21 cellular contexts compared by ENCODE assay signal in genomic region chr4:140195806-140196205, GRCh38. TPM values are rescaled to one million over a fixed set of nuclear protein-coding genes. Genes with fewer than 3 reads are reported as not detected.
DNase-seq lines count a peak whose midpoint lies in the region; ATAC-seq and TF ChIP-seq lines count a peak whose summit lies in the region.
"Had no signal": no experiment of that assay in that cellular context is flagged by ENCODE, and none has a peak within 500 bp of the region (broad histone marks: within the 10 kb centered on the region; RNA-seq: fewer than 3 reads in every experiment).

No MANE protein-coding gene starts in this region.

- peaks cover 12 to 22% of the 10 kb centered on the region in 2 donors for H3K27me3 Mint-ChIP-seq in CD4-positive, alpha-beta memory T cell
- H3K27me3 Mint-ChIP-seq: T-helper 17 cell had no signal

- H3K4me1 Mint-ChIP-seq in CD4-positive, alpha-beta memory T cell = no peaks in the 10 kb centered on the region
- H3K4me1 Mint-ChIP-seq: T-helper 17 cell had no signal

- peak; percentile 11 for TF ChIP-seq CTCF in fibroblast of villous mesenchyme (IDR thresholded peaks at IDR 0.05; ENCODE audit: insufficient read depth, low read depth, low read length)

- CTCF ChIA-PET in CD4-positive, alpha-beta memory T cell (lab: Charles Lee; ENCODE audit: partially characterized antibody) = no interaction called here

- no peak overlapping the region for H3K4me3 ChIP-seq in fibroblast of villous mesenchyme (ENCODE audit: low read depth, low read length)
- no peak overlapping the region for H3K4me3 ChIP-seq in CD4-positive, alpha-beta memory T cell (ENCODE audit: low read length in 2 of 2)
- H3K4me3 ChIP-seq: SJCRH30 had no signal

- H3K4me1 ChIP-seq in CD4-positive, alpha-beta memory T cell (ENCODE audit: insufficient read depth, low read length) = no peaks in the 10 kb centered on the region
- H3K4me1 ChIP-seq: SJCRH30 had no signal

- H3K9me3 Mint-ChIP-seq in CD4-positive, alpha-beta memory T cell = peaks cover 0 to 17% (median 12%) of the 10 kb centered on the region in 8 donors

- H3K27ac Mint-ChIP-seq in CD4-positive, alpha-beta memory T cell = no peak overlapping the region
- H3K27ac Mint-ChIP-seq: CD14-positive monocyte, T-helper 17 cell had no signal

- H3K4me3 Mint-ChIP-seq in CD4-positive, alpha-beta memory T cell = no peak overlapping the region
- H3K4me3 Mint-ChIP-seq: CD14-positive monocyte, T-helper 17 cell had no signal

- H3K36me3 ChIP-seq in CD4-positive, alpha-beta memory T cell (ENCODE audit: insufficient read depth, low read length) = no peaks in the 10 kb centered on the region
- H3K36me3 ChIP-seq: SJCRH30 had no signal

- DNase-seq in NCI-H748 (lab: John Stamatoyannopoulos, UW; ENCODE audit: unreplicated experiment) (peak; percentile 3), NCI-H748 treated with DMSO at 0.1 percent for 48 hours (lab: John Stamatoyannopoulos, UW) (no peak), H4 (ENCODE audit: low spot score) (peak; percentile 16), OCI-M1 (lab: John Stamatoyannopoulos, UW) (peak; percentile 45), fibroblast of villous mesenchyme (ENCODE audit: low read depth) (no peak), NCI-H1092 treated with DMSO at 0.1 percent for 48 hours (lab: John Stamatoyannopoulos, UW) (no peak)
- no peak for DNase-seq in CD4-positive, alpha-beta memory T cell
- DNase-seq: DMS 273 treated with DMSO at 0.1 percent for 48 hours, GF-D8, IMR-90, Kasumi-1, NCI-H1105 treated with DMSO at 0.1 percent for 48 hours, NCI-H1694 treated with DMSO at 0.1 percent for 48 hours, NCI-H2107, NCI-H2227 treated with DMSO at 0.1 percent for 48 hours, NCI-H510A treated with DMSO at 0.1 percent for 48 hours, SJCRH30, T-helper 17 cell had no signal

- no peak for ATAC-seq in HG02571 (IDR thresholded peaks at IDR 0.05; ENCODE audit: unreplicated experiment)
- ATAC-seq: T-helper 17 cell had no signal

- intact Hi-C loops in CD4-positive, alpha-beta memory T cell (cut with micrococcal nuclease) = no loop called here

- POLR2A ChIA-PET in CD4-positive, alpha-beta memory T cell (lab: Charles Lee; ENCODE audit: partially characterized antibody) = no interaction called here

- H3K27ac ChIP-seq in CD4-positive, alpha-beta memory T cell (ENCODE audit: low read depth, low read length) = no peak overlapping the region
- H3K27ac ChIP-seq: 22Rv1, SJCRH30 had no signal

- no peaks in the 10 kb centered on the region for H3K27me3 ChIP-seq in CD4-positive, alpha-beta memory T cell (ENCODE audit: insufficient read depth, low read length)
- H3K27me3 ChIP-seq: SJCRH30 had no signal

- H3K36me3 Mint-ChIP-seq in CD4-positive, alpha-beta memory T cell = no peaks in the 10 kb centered on the region
- H3K36me3 Mint-ChIP-seq: CD14-positive monocyte had no signal

- no peaks in the 10 kb centered on the region for H3K9me3 ChIP-seq in CD4-positive, alpha-beta memory T cell (ENCODE audit: control insufficient read depth in 1 of 2, low read length in 2 of 2)
- H3K9me3 ChIP-seq: SJCRH30 had no signal

RNA-seq across cellular contexts. Expression of gene MAML3, which starts 41.8 kb away (rescaled TPM):
- total RNA-seq in H4 (2014; rRNA removed; shearing (Covaris generic)) = 0.21 and 0.43 TPM in 2 replicates
- total RNA-seq in fibroblast of villous mesenchyme = 4.2 and 6.5 TPM in 2 replicates
- 1 to 10 TPM; 2.9 to 3.7 TPM for total RNA-seq in CD4-positive, alpha-beta memory T cell
- under 1 TPM; 0.15 to 0.50 TPM for polyA plus RNA-seq in CD4-positive, alpha-beta memory T cell

Comparison
In these comparisons a context has a peak if more than half of its experiments do, and no peak if none do; other contexts are left out.
1. DNase-seq: peak in NCI-H748 (single experiment), H4 (single experiment) and OCI-M1 (single experiment); none in NCI-H748 treated with DMSO at 0.1 percent for 48 hours (single experiment), fibroblast of villous mesenchyme (single experiment), CD4-positive, alpha-beta memory T cell (0 of 5) and NCI-H1092 treated with DMSO at 0.1 percent for 48 hours (single experiment).